In genomic region chr20:24979036-24979960, GRCh38 we compare ENCODE assay signal across 17 cellular contexts. TPM values are rescaled to one million over a fixed set of nuclear protein-coding genes. Genes with fewer than 3 reads are reported as not detected.
DNase-seq lines count a peak whose midpoint lies in the region; ATAC-seq and TF ChIP-seq lines count a peak whose summit lies in the region.
"Had no signal": no experiment of that assay in that cellular context is flagged by ENCODE, and none has a peak within 500 bp of the region (broad histone marks: within the 10 kb centered on the region; RNA-seq: fewer than 3 reads in every experiment).

No MANE protein-coding gene starts in this region.

- peak; percentile 8 for DNase-seq in activated CD4-positive, alpha-beta memory T cell treated with anti-CD3 and anti-CD28 coated beads, Interleukin-2, amount 10 ng/mL, durations not matched to agents 7 days and 5 days
- no peak for DNase-seq in activated CD4-positive, alpha-beta memory T cell treated with anti-CD3 and anti-CD28 coated beads for 36 hours
- DNase-seq in activated CD8-positive, alpha-beta memory T cell treated with anti-CD3 and anti-CD28 coated beads, Interleukin-2, amount 10 ng/mL, durations not matched to agents 7 days and 5 days = peak; percentile 18
- DNase-seq in glutamatergic neuron = no peak
- peak; percentile 8 for DNase-seq in stimulated activated CD8-positive, alpha-beta memory T cell treated with anti-CD3 and anti-CD28 coated beads, Interleukin-4, amount 100 ng/mL, for 48 hours
- DNase-seq in NCI-H2107 treated with DMSO at 0.1 percent for 48 hours (lab: John Stamatoyannopoulos, UW; ENCODE audit: unreplicated experiment) = no peak
- no peak for DNase-seq in UCSD-AML1 (lab: John Stamatoyannopoulos, UW; ENCODE audit: unreplicated experiment)
- DNase-seq: heart right ventricle, mammary epithelial cell, NCI-H1092, NCI-H2081, NCI-H524 had no signal

- CTCF ChIA-PET in activated CD4-positive, alpha-beta memory T cell treated with anti-CD3 and anti-CD28 coated beads, Interleukin-2, amount 10 ng/mL, durations not matched to agents 7 days and 5 days (lab: Charles Lee) = interaction anchor here (0.8 kb wide), 1 partner anchor 18 kb away, joined by 4 read pairs; no protein-coding TSS in a partner anchor
- CTCF ChIA-PET in activated CD4-positive, alpha-beta memory T cell treated with anti-CD3 and anti-CD28 coated beads for 36 hours (lab: Charles Lee) = no interaction called here
- CTCF ChIA-PET in activated CD8-positive, alpha-beta memory T cell treated with anti-CD3 and anti-CD28 coated beads, Interleukin-2, amount 10 ng/mL, durations not matched to agents 7 days and 5 days (lab: Charles Lee) = interaction anchor here (0.9 kb wide), 1 partner anchor 57 kb away, joined by 3 read pairs; no protein-coding TSS in a partner anchor

- H3K4me1 Mint-ChIP-seq in activated CD4-positive, alpha-beta memory T cell treated with anti-CD3 and anti-CD28 coated beads, Interleukin-2, amount 10 ng/mL, durations not matched to agents 7 days and 5 days = peaks cover 24% of the 10 kb centered on the region
- peaks cover 6% of the 10 kb centered on the region for H3K4me1 Mint-ChIP-seq in activated CD4-positive, alpha-beta memory T cell treated with anti-CD3 and anti-CD28 coated beads for 36 hours (ENCODE audit: low read depth)
- H3K4me1 Mint-ChIP-seq in activated CD8-positive, alpha-beta memory T cell treated with anti-CD3 and anti-CD28 coated beads, Interleukin-2, amount 10 ng/mL, durations not matched to agents 7 days and 5 days = peaks cover 43% of the 10 kb centered on the region
- peaks cover 5% of the 10 kb centered on the region for H3K4me1 Mint-ChIP-seq in glutamatergic neuron (ENCODE audit: low read depth, unreplicated experiment)
- H3K4me1 Mint-ChIP-seq: GM23338 had no signal

- intact Hi-C loops in activated CD4-positive, alpha-beta memory T cell treated with anti-CD3 and anti-CD28 coated beads for 36 hours (cut with micrococcal nuclease) = no loop called here

- no peak overlapping the region for H3K4me3 Mint-ChIP-seq in activated CD4-positive, alpha-beta memory T cell treated with anti-CD3 and anti-CD28 coated beads, Interleukin-2, amount 10 ng/mL, durations not matched to agents 7 days and 5 days
- no peak overlapping the region for H3K4me3 Mint-ChIP-seq in activated CD4-positive, alpha-beta memory T cell treated with anti-CD3 and anti-CD28 coated beads for 36 hours
- H3K4me3 Mint-ChIP-seq in activated CD8-positive, alpha-beta memory T cell treated with anti-CD3 and anti-CD28 coated beads, Interleukin-2, amount 10 ng/mL, durations not matched to agents 7 days and 5 days = no peak overlapping the region
- H3K4me3 Mint-ChIP-seq in glutamatergic neuron (ENCODE audit: unreplicated experiment) = peak overlapping the region; percentile 38
- H3K4me3 Mint-ChIP-seq: GM23338 had no signal

- H3K36me3 Mint-ChIP-seq in activated CD4-positive, alpha-beta memory T cell treated with anti-CD3 and anti-CD28 coated beads, Interleukin-2, amount 10 ng/mL, durations not matched to agents 7 days and 5 days (ENCODE audit: low read depth) = peaks cover 90% of the 10 kb centered on the region
- peaks cover 83% of the 10 kb centered on the region for H3K36me3 Mint-ChIP-seq in activated CD4-positive, alpha-beta memory T cell treated with anti-CD3 and anti-CD28 coated beads for 36 hours
- peaks cover 88% of the 10 kb centered on the region for H3K36me3 Mint-ChIP-seq in activated CD8-positive, alpha-beta memory T cell treated with anti-CD3 and anti-CD28 coated beads, Interleukin-2, amount 10 ng/mL, durations not matched to agents 7 days and 5 days
- H3K36me3 Mint-ChIP-seq in glutamatergic neuron (ENCODE audit: unreplicated experiment) = peaks cover 53% of the 10 kb centered on the region

- ATAC-seq in activated CD8-positive, alpha-beta memory T cell treated with anti-CD3 and anti-CD28 coated beads, Interleukin-2, amount 10 ng/mL, durations not matched to agents 7 days and 5 days = no peak
- no peak for ATAC-seq in HG03342 (IDR thresholded peaks at IDR 0.05; ENCODE audit: unreplicated experiment)
- ATAC-seq: GM23338 had no signal

- H3K9me3 Mint-ChIP-seq in activated CD4-positive, alpha-beta memory T cell treated with anti-CD3 and anti-CD28 coated beads, Interleukin-2, amount 10 ng/mL, durations not matched to agents 7 days and 5 days = peaks cover 19% of the 10 kb centered on the region
- peaks cover 14% of the 10 kb centered on the region for H3K9me3 Mint-ChIP-seq in activated CD4-positive, alpha-beta memory T cell treated with anti-CD3 and anti-CD28 coated beads for 36 hours
- peaks cover 11% of the 10 kb centered on the region for H3K9me3 Mint-ChIP-seq in activated CD8-positive, alpha-beta memory T cell treated with anti-CD3 and anti-CD28 coated beads, Interleukin-2, amount 10 ng/mL, durations not matched to agents 7 days and 5 days (ENCODE audit: low read depth)
- H3K9me3 Mint-ChIP-seq in glutamatergic neuron (ENCODE audit: unreplicated experiment) = peaks cover 10% of the 10 kb centered on the region

- POLR2A ChIA-PET in activated CD4-positive, alpha-beta memory T cell treated with anti-CD3 and anti-CD28 coated beads, Interleukin-2, amount 10 ng/mL, durations not matched to agents 7 days and 5 days (lab: Charles Lee) = interaction anchor here (1.1 kb wide), 1 partner anchor 8 kb away, joined by 3 read pairs; no protein-coding TSS in a partner anchor
- POLR2A ChIA-PET in activated CD4-positive, alpha-beta memory T cell treated with anti-CD3 and anti-CD28 coated beads for 36 hours (lab: Charles Lee) = no interaction called here

- TF ChIP-seq CTCF in glutamatergic neuron (IDR thresholded peaks at IDR 0.05; ENCODE audit: partially characterized antibody, unreplicated experiment) = no peak

- no peak overlapping the region for H3K27ac Mint-ChIP-seq in activated CD4-positive, alpha-beta memory T cell treated with anti-CD3 and anti-CD28 coated beads, Interleukin-2, amount 10 ng/mL, durations not matched to agents 7 days and 5 days
- H3K27ac Mint-ChIP-seq in activated CD4-positive, alpha-beta memory T cell treated with anti-CD3 and anti-CD28 coated beads for 36 hours = no peak overlapping the region
- no peak overlapping the region for H3K27ac Mint-ChIP-seq in activated CD8-positive, alpha-beta memory T cell treated with anti-CD3 and anti-CD28 coated beads, Interleukin-2, amount 10 ng/mL, durations not matched to agents 7 days and 5 days
- peak overlapping the region; percentile 8 for H3K27ac Mint-ChIP-seq in glutamatergic neuron (ENCODE audit: unreplicated experiment)
- H3K27ac Mint-ChIP-seq: GM23338 had no signal

- no peaks in the 10 kb centered on the region for H3K27me3 Mint-ChIP-seq in activated CD4-positive, alpha-beta memory T cell treated with anti-CD3 and anti-CD28 coated beads, Interleukin-2, amount 10 ng/mL, durations not matched to agents 7 days and 5 days
- no peaks in the 10 kb centered on the region for H3K27me3 Mint-ChIP-seq in activated CD4-positive, alpha-beta memory T cell treated with anti-CD3 and anti-CD28 coated beads for 36 hours
- H3K27me3 Mint-ChIP-seq in activated CD8-positive, alpha-beta memory T cell treated with anti-CD3 and anti-CD28 coated beads, Interleukin-2, amount 10 ng/mL, durations not matched to agents 7 days and 5 days = no peaks in the 10 kb centered on the region
- peaks cover 6% of the 10 kb centered on the region for H3K27me3 Mint-ChIP-seq in glutamatergic neuron (ENCODE audit: unreplicated experiment)

RNA-seq across cellular contexts. Expression of gene APMAP, which starts 13.3 kb away (rescaled TPM):
- total RNA-seq in activated CD4-positive, alpha-beta memory T cell treated with anti-CD3 and anti-CD28 coated beads, Interleukin-2, amount 10 ng/mL, durations not matched to agents 7 days and 5 days = 10 to 100 TPM; 44.1 to 46.5 TPM
- 10 to 100 TPM; 45.5 to 46.6 TPM for total RNA-seq in activated CD4-positive, alpha-beta memory T cell treated with anti-CD3 and anti-CD28 coated beads for 36 hours
- 10 to 100 TPM; 47.5 to 56.0 TPM for total RNA-seq in activated CD8-positive, alpha-beta memory T cell treated with anti-CD3 and anti-CD28 coated beads, Interleukin-2, amount 10 ng/mL, durations not matched to agents 7 days and 5 days
- total RNA-seq in glutamatergic neuron (ENCODE audit: unreplicated experiment) = 218 TPM

RNA-seq across cellular contexts. Expression of gene CST7, which starts 30.2 kb away (rescaled TPM):
- 100 to 1,000 TPM; 178 to 182 TPM for total RNA-seq in activated CD4-positive, alpha-beta memory T cell treated with anti-CD3 and anti-CD28 coated beads, Interleukin-2, amount 10 ng/mL, durations not matched to agents 7 days and 5 days
- total RNA-seq in activated CD4-positive, alpha-beta memory T cell treated with anti-CD3 and anti-CD28 coated beads for 36 hours = 10 to 100 TPM; 81.8 to 83.1 TPM
- 100 to 1,000 TPM; 177 to 202 TPM for total RNA-seq in activated CD8-positive, alpha-beta memory T cell treated with anti-CD3 and anti-CD28 coated beads, Interleukin-2, amount 10 ng/mL, durations not matched to agents 7 days and 5 days
- total RNA-seq in glutamatergic neuron (ENCODE audit: unreplicated experiment) = not detected
- total RNA-seq: A673, G401, GM23338, LHCN-M2, mammary epithelial cell had no signal

Comparison
In these comparisons a context has a peak if more than half of its experiments do, and no peak if none do; other contexts are left out.
1. DNase-seq: peak in activated CD4-positive, alpha-beta memory T cell treated with anti-CD3 and anti-CD28 coated beads, Interleukin-2, amount 10 ng/mL, durations not matched to agents 7 days and 5 days (single experiment), activated CD8-positive, alpha-beta memory T cell treated with anti-CD3 and anti-CD28 coated beads, Interleukin-2, amount 10 ng/mL, durations not matched to agents 7 days and 5 days (single experiment) and stimulated activated CD8-positive, alpha-beta memory T cell treated with anti-CD3 and anti-CD28 coated beads, Interleukin-4, amount 100 ng/mL, for 48 hours (single experiment); none in activated CD4-positive, alpha-beta memory T cell treated with anti-CD3 and anti-CD28 coated beads for 36 hours (single experiment), glutamatergic neuron (single experiment), NCI-H2107 treated with DMSO at 0.1 percent for 48 hours (single experiment) and UCSD-AML1 (single experiment).
2. RNA of gene CST7, which starts 30.2 kb away (total RNA-seq): 177 to 202 TPM in activated CD8-positive, alpha-beta memory T cell treated with anti-CD3 and anti-CD28 coated beads, Interleukin-2, amount 10 ng/mL, durations not matched to agents 7 days and 5 days, 178 to 182 TPM in activated CD4-positive, alpha-beta memory T cell treated with anti-CD3 and anti-CD28 coated beads, Interleukin-2, amount 10 ng/mL, durations not matched to agents 7 days and 5 days and 81.8 to 83.1 TPM in activated CD4-positive, alpha-beta memory T cell treated with anti-CD3 and anti-CD28 coated beads for 36 hours; not detected in glutamatergic neuron (single experiment); every median in the first group is over 10 times any median in the second.